In genomic region chr1:62426794-62427193, GRCh38 we compare ENCODE assay signal across 2 cellular contexts.
TF ChIP-seq lines count a peak whose summit lies in the region.

No MANE protein-coding gene starts in this region.

TF ChIP-seq in HepG2, 621 proteins besides CTCF, POLR2A, EP300 and RAD21:
- TF ChIP-seq NFYB (CRISPR knock-in tag; IDR thresholded peaks at IDR 0.05) (no peak), ZNF121 (CRISPR knock-in tag; IDR thresholded peaks at IDR 0.05) (peak; percentile 79), NFE2L2 (IDR thresholded peaks at IDR 0.05; ENCODE audit: low read length) (no peak), FOXK2 (IDR thresholded peaks at IDR 0.05) (no peak), ZNF124 (CRISPR knock-in tag; IDR thresholded peaks at IDR 0.05) (no peak), MYPOP (CRISPR knock-in tag; IDR thresholded peaks at IDR 0.05) (no peak), DPF2 (CRISPR knock-in tag; IDR thresholded peaks at IDR 0.05; ENCODE audit: borderline replicate concordance, low read depth) (no peak), ZNF816 (CRISPR knock-in tag; IDR thresholded peaks at IDR 0.05; ENCODE audit: borderline replicate concordance) (no peak)

TF ChIP-seq in K562, 482 proteins besides CTCF, POLR2A, EP300 and RAD21:
- TF ChIP-seq REST (CRISPR knock-in tag; IDR thresholded peaks at IDR 0.05; ENCODE audit: low read depth) (no peak), USF1 (CRISPR knock-in tag; IDR thresholded peaks at IDR 0.05) (no peak), CTCFL (IDR thresholded peaks at IDR 0.05; ENCODE audit: borderline replicate concordance, insufficient read depth, low read depth, low read length, poor library complexity, severe bottlenecking) (no peak), ZNF121 (CRISPR knock-in tag; conservative IDR thresholded peaks at IDR 0.05) (peak; percentile 70), MTA3 (IDR thresholded peaks at IDR 0.05; ENCODE audit: borderline replicate concordance) (no peak), GATAD2B (IDR thresholded peaks at IDR 0.05; ENCODE audit: borderline replicate concordance) (no peak), ATF2 (CRISPR knock-in tag; IDR thresholded peaks at IDR 0.05) (no peak), DIDO1 (tag; IDR thresholded peaks at IDR 0.05; ENCODE audit: low read depth) (no peak), ZFP30 (CRISPR knock-in tag; IDR thresholded peaks at IDR 0.05; ENCODE audit: borderline replicate concordance) (no peak), RBM25 (IDR thresholded peaks at IDR 0.05; ENCODE audit: low read depth, low read length, severe bottlenecking) (peak; percentile 56)
